In genomic region chr9:68433629-68434028, GRCh38 we compare ENCODE assay signal across 20 cellular contexts.
DNase-seq lines count a peak whose midpoint lies in the region; ATAC-seq and TF ChIP-seq lines count a peak whose summit lies in the region.
"Had no signal": no experiment of that assay in that cellular context is flagged by ENCODE, and none has a peak within 500 bp of the region (broad histone marks: within the 10 kb centered on the region; RNA-seq: fewer than 3 reads in every experiment).

No MANE protein-coding gene starts in this region.

- no peaks in the 10 kb centered on the region for H3K36me3 Mint-ChIP-seq in nephron (ENCODE audit: low read depth)

- H3K27ac ChIP-seq in gastroesophageal sphincter = peak overlapping the region; percentile 25 to 79 (median 57)
- H3K27ac ChIP-seq in smooth muscle cell (ENCODE audit: low read depth) = no peak overlapping the region
- H3K27ac ChIP-seq: 22Rv1, A549, C4-2B had no signal

- H3K27me3 ChIP-seq in gastroesophageal sphincter = no peaks in the 10 kb centered on the region
- H3K27me3 ChIP-seq in smooth muscle cell (ENCODE audit: low read depth) = no peaks in the 10 kb centered on the region

- TF ChIP-seq CTCF in gastroesophageal sphincter (IDR thresholded peaks at IDR 0.05) (no peak), nephron (IDR thresholded peaks at IDR 0.05; ENCODE audit: unreplicated experiment in 3 of 3) (no peak), smooth muscle cell (IDR thresholded peaks at IDR 0.05; ENCODE audit: borderline replicate concordance, insufficient read depth, poor library complexity, severe bottlenecking) (no peak)

- H3K79me2 ChIP-seq in smooth muscle cell (ENCODE audit: low read depth) = no peaks in the 10 kb centered on the region

- no peak overlapping the region for H3K4me3 ChIP-seq in gastroesophageal sphincter
- H3K4me3 ChIP-seq in smooth muscle cell = no peak overlapping the region
- H3K4me3 ChIP-seq: A549, GM23338 had no signal

- no peak overlapping the region for H3K4me2 ChIP-seq in smooth muscle cell
- H3K4me2 ChIP-seq: A549, GM23338 had no signal

- no peak for TF ChIP-seq POLR2A in gastroesophageal sphincter (IDR thresholded peaks at IDR 0.05)

- H3K4me1 ChIP-seq in gastroesophageal sphincter (peaks cover 0 to 90% (median 11%) of the 10 kb centered on the region in 3 donors), smooth muscle cell (ENCODE audit: low read depth) (no peaks in the 10 kb centered on the region)
- H3K4me1 ChIP-seq: A549, Caco-2 had no signal

- H3K27ac Mint-ChIP-seq in nephron = peak overlapping the region; percentile 31 to 84 (median 83)
- H3K27ac Mint-ChIP-seq: CD4-positive, alpha-beta T cell; GM23338; HFFc6 had no signal

- H3K4me1 Mint-ChIP-seq in nephron = peaks cover 59% of the 10 kb centered on the region
- H3K4me1 Mint-ChIP-seq: GM23338 had no signal

- no peak overlapping the region for H3K9ac ChIP-seq in smooth muscle cell (ENCODE audit: low read depth)

- no peaks in the 10 kb centered on the region for H3K9me3 ChIP-seq in gastroesophageal sphincter
- H3K9me3 ChIP-seq in smooth muscle cell (replicated peaks; ENCODE audit: low read depth) = no peaks in the 10 kb centered on the region
- H3K9me3 ChIP-seq: A549, Caco-2 had no signal

- DNase-seq in SK-N-DZ (ENCODE audit: low spot score) = peak; percentile 71
- DNase-seq in smooth muscle cell (lab: John Stamatoyannopoulos, UW; ENCODE audit: unreplicated experiment) = no peak
- DNase-seq in cortex of kidney (lab: John Stamatoyannopoulos, UW) = no peak
- no peak for DNase-seq in effector CD4-positive, alpha-beta T cell
- DNase-seq in stimulated activated naive CD8-positive, alpha-beta T cell treated with anti-CD3 and anti-CD28 coated beads, Interleukin-15, Interleukin-2, amounts not matched to agents 100 U/mL and 50 U/mL, for 24 hours = no peak
- DNase-seq in NCI-H446 (lab: John Stamatoyannopoulos, UW) = no peak
- DNase-seq: AML-193; Caco-2; CD4-positive, alpha-beta T cell; DMS153; DMS79; GDM1; HFFc6 had no signal

- H3K27me3 Mint-ChIP-seq in nephron (ENCODE audit: low read depth) = peaks cover 4% of the 10 kb centered on the region

- H2AFZ ChIP-seq in smooth muscle cell (ENCODE audit: low read depth) = peak overlapping the region; percentile 25
- H2AFZ ChIP-seq: GM23338 had no signal

- H4K20me1 ChIP-seq in smooth muscle cell (ENCODE audit: low read depth) = no peaks in the 10 kb centered on the region

- no peak for ATAC-seq in gastroesophageal sphincter
- ATAC-seq in stimulated activated naive CD8-positive, alpha-beta T cell treated with anti-CD3 and anti-CD28 coated beads, Interleukin-15, Interleukin-2, amounts not matched to agents 100 U/mL and 50 U/mL, for 24 hours = no peak
- ATAC-seq: A549, GM23338, HCT116 had no signal

- WGBS in gastroesophageal sphincter (ENCODE audit: low coverage in 1 of 2), 2 donors = 55 to 83% methylated on average over 3 of the region's 3 CpGs
- WGBS in smooth muscle cell (ENCODE audit: low lambda C conversion rate) = 58% methylated on average over 3 of the region's 3 CpGs

- no peak for TF ChIP-seq EP300 in gastroesophageal sphincter (IDR thresholded peaks at IDR 0.05)

- H3F3A ChIP-seq in smooth muscle cell (ENCODE audit: low read depth) = no peaks in the 10 kb centered on the region

- H3K4me3 Mint-ChIP-seq in nephron = no peak overlapping the region
- H3K4me3 Mint-ChIP-seq: CD4-positive, alpha-beta T cell; GM23338; HFFc6 had no signal

- H3K36me3 ChIP-seq in gastroesophageal sphincter = peaks cover 0 to 2% of the 10 kb centered on the region in 2 donors
- no peaks in the 10 kb centered on the region for H3K36me3 ChIP-seq in smooth muscle cell (ENCODE audit: low read depth)

- H3K9me3 Mint-ChIP-seq in nephron = no peaks in the 10 kb centered on the region
- H3K9me3 Mint-ChIP-seq: CD4-positive, alpha-beta T cell; GM23338 had no signal
